8 cellular contexts compared by ENCODE assay signal in genomic region chr19:1243768-1244692, GRCh38. TPM values are rescaled to one million over a fixed set of nuclear protein-coding genes. Genes with fewer than 3 reads are reported as not detected.
A peak's percentile ranks its signal among the peaks of the same experiment; 100 is the strongest.
DNase-seq lines count a peak whose midpoint lies in the region; ATAC-seq, FAIRE-seq and TF ChIP-seq lines count a peak whose summit lies in the region.

No MANE protein-coding gene starts in this region.

- H3K27me3 ChIP-seq in mammary epithelial cell (ENCODE audit: insufficient read depth, low read length), result no peaks in the 10 kb centered on the region

- H3K27ac ChIP-seq in mammary epithelial cell (ENCODE audit: insufficient read depth, low read depth, low read length), result no peak overlapping the region
- H3K27ac ChIP-seq in kidney (ENCODE audit: low read depth in 2 of 2, low read length in 2 of 2), result peak overlapping the region; percentile 38 to 92

- H3K4me3 ChIP-seq in WI38 (ENCODE audit: low read depth, low read length), result no peak overlapping the region
- no peak overlapping the region for H3K4me3 ChIP-seq in mammary epithelial cell (replicated peaks in 1 of 3; ENCODE audit: insufficient read depth in 1 of 3, low read depth in 2 of 3, low read length in 3 of 3)
- peak overlapping the region in 1 of 2 donors; percentile 41 for H3K4me3 ChIP-seq in kidney (ENCODE audit: low read length in 2 of 2)

- H3K79me2 ChIP-seq in mammary epithelial cell (ENCODE audit: insufficient read depth, low read length), result peaks cover 36% of the 10 kb centered on the region

- H3K9ac ChIP-seq in mammary epithelial cell (ENCODE audit: insufficient read depth, low read length) (no peak overlapping the region), kidney (ENCODE audit: low read length in 2 of 2) (peak overlapping the region in 1 of 2 donors; percentile 67)

- peaks cover 4% of the 10 kb centered on the region for H4K20me1 ChIP-seq in mammary epithelial cell (ENCODE audit: insufficient read depth, low read length)

- peaks cover 45% of the 10 kb centered on the region for H3K4me1 ChIP-seq in mammary epithelial cell (ENCODE audit: insufficient read depth, low read length)
- peaks cover 29 to 38% of the 10 kb centered on the region in 2 donors for H3K4me1 ChIP-seq in kidney (ENCODE audit: control insufficient read depth in 1 of 2, insufficient read depth in 1 of 2, low read depth in 1 of 2, low read length in 2 of 2)

- no peak overlapping the region for H2AFZ ChIP-seq in mammary epithelial cell (ENCODE audit: low read depth, low read length)

- DNase-seq in NCI-H1417 (lab: John Stamatoyannopoulos, UW) (peak; percentile 54 to 78 (median 65)), NCI-H1417 treated with DMSO at 0.1 percent for 48 hours (lab: John Stamatoyannopoulos, UW) (no peak), NCI-H1105 treated with DMSO at 0.1 percent for 48 hours (lab: John Stamatoyannopoulos, UW) (peak; percentile 69), mammary epithelial cell (peak; percentile 67), kidney (peak; percentile 96)
- peak; percentile 76 to 78 for DNase-seq in stimulated activated CD4-positive, alpha-beta T cell treated with anti-CD3 and anti-CD28 coated beads, Interleukin-15, amount 100 ng/mL, for 1 hour (ENCODE audit: low read depth in 1 of 2, low spot score in 1 of 2)

- no peak for ATAC-seq in GM21526 (IDR thresholded peaks at IDR 0.05; ENCODE audit: low FRiP score, unreplicated experiment)

- H3K9me3 ChIP-seq in mammary epithelial cell (replicated peaks; ENCODE audit: insufficient read depth, low read length), result no peaks in the 10 kb centered on the region
- no peaks in the 10 kb centered on the region for H3K9me3 ChIP-seq in kidney (ENCODE audit: control insufficient read depth in 1 of 2, low read length in 2 of 2)

- peak; percentile 87 for TF ChIP-seq CTCF in WI38 (IDR thresholded peaks at IDR 0.05; ENCODE audit: low read depth, low read length)
- peak; percentile 78 to 97 for TF ChIP-seq CTCF in mammary epithelial cell (conservative IDR thresholded peaks at IDR 0.05 in 1 of 2, IDR thresholded peaks at IDR 0.05 in 1 of 2; ENCODE audit: extremely low read depth in 1 of 2, insufficient read depth in 1 of 2, low read depth in 1 of 2, low read length in 2 of 2)
- peak; percentile 86 for TF ChIP-seq CTCF in kidney (IDR thresholded peaks at IDR 0.05; ENCODE audit: borderline replicate concordance, extremely low read depth, insufficient read depth)

- peak overlapping the region; percentile 69 for H3K4me2 ChIP-seq in mammary epithelial cell (ENCODE audit: insufficient read depth, low read depth, low read length)

- dilution Hi-C loops in mammary epithelial cell (cut with HindIII; ENCODE audit: low sequenced_read_pairs), result no loop called here

- FAIRE-seq in kidney (lab: Jason Lieb, UNC), result no peak

- intact Hi-C loops in mammary epithelial cell (cut with micrococcal nuclease), result loop anchor here (1.0 to 5.0 kb wide), 2 partner anchors 22 to 247 kb away; no protein-coding TSS in a partner anchor
- intact Hi-C loops in kidney (cut with DNase I), result no loop called here

- WGBS in mammary epithelial cell (ENCODE audit: low coverage, missing lambda C conversion rate), result 49% methylated on average over 20 of the region's 33 CpGs

- CTCF ChIA-PET in mammary epithelial cell (lab: Charles Lee; ENCODE audit: low non-redundant PET), result interaction anchor here (0.5 to 1.9 kb wide), 12 partner anchors 9 to 466 kb away, joined by 3 to 126 read pairs (median 4); partner anchors contain the start of gene CIRBP

- in situ Hi-C loops in mammary epithelial cell (cut with MboI; ENCODE audit: low sequenced_read_pairs in 2 of 2), result no loop called here

- BruUV-seq in mammary epithelial cell (replicated peaks; lab: Mats Ljungman, UMichigan), result no TSS peak

- H3K36me3 ChIP-seq in mammary epithelial cell (ENCODE audit: insufficient read depth, low read length), result no peaks in the 10 kb centered on the region
- no peaks in the 10 kb centered on the region for H3K36me3 ChIP-seq in kidney (ENCODE audit: control insufficient read depth in 1 of 2, insufficient read depth in 2 of 2, low read length in 2 of 2)

RNA-seq across cellular contexts. Expression of gene ATP5F1D, which starts 2.5 kb away (rescaled TPM):
- total RNA-seq in mammary epithelial cell (100 to 1,000 TPM in 1 of 2 donors, 10 to 100 TPM in 1; 12.3 to 198 TPM), kidney (183 TPM)
- polyA plus RNA-seq in mammary epithelial cell (137 TPM), kidney (ENCODE audit: insufficient read depth, low read depth, low replicate concordance) (641 TPM)
- 24.2 TPM for polyA minus RNA-seq in mammary epithelial cell

RNA-seq across cellular contexts. Expression of gene MIDN, which starts 4.4 kb away (rescaled TPM):
- 10 to 100 TPM; 17.5 to 73.8 TPM for total RNA-seq in mammary epithelial cell
- polyA plus RNA-seq in mammary epithelial cell, result 19.1 TPM
- 26.2 TPM for polyA minus RNA-seq in mammary epithelial cell
- total RNA-seq in kidney, result 205 TPM
- polyA plus RNA-seq in kidney (ENCODE audit: insufficient read depth, low read depth, low replicate concordance), result 21.3 TPM

RNA-seq across cellular contexts. Expression of gene CBARP, which starts 6.2 kb away (rescaled TPM):
- 1 to 10 TPM; 5.8 to 7.3 TPM for total RNA-seq in mammary epithelial cell
- 0.88 TPM for polyA plus RNA-seq in mammary epithelial cell
- 1.1 TPM for polyA minus RNA-seq in mammary epithelial cell
- 1.1 TPM for total RNA-seq in kidney
- 1.0 TPM for polyA plus RNA-seq in kidney (ENCODE audit: insufficient read depth, low read depth, low replicate concordance)

RNA-seq across cellular contexts. Expression of gene CIRBP, which starts 25.1 kb away (rescaled TPM):
- total RNA-seq in mammary epithelial cell, result 100 to 1,000 TPM; 196 to 221 TPM
- 132 TPM for polyA plus RNA-seq in mammary epithelial cell
- polyA minus RNA-seq in mammary epithelial cell, result 125 TPM
- 533 TPM for total RNA-seq in kidney
- polyA plus RNA-seq in kidney (ENCODE audit: insufficient read depth, low read depth, low replicate concordance), result 408 TPM

RNA-seq across cellular contexts. Expression of gene FAM174C, which starts 31.3 kb away (rescaled TPM):
- 10 to 100 TPM; 22.8 to 60.1 TPM for total RNA-seq in mammary epithelial cell
- 53.3 TPM for polyA plus RNA-seq in mammary epithelial cell
- polyA minus RNA-seq in mammary epithelial cell, result 13.1 TPM
- total RNA-seq in kidney, result 35.3 TPM
- polyA plus RNA-seq in kidney (ENCODE audit: insufficient read depth, low read depth, low replicate concordance), result 94.7 TPM
